11 cellular contexts compared by ENCODE assay signal in genomic region chr5:6660704-6661103, GRCh38. TPM values are rescaled to one million over a fixed set of nuclear protein-coding genes. Genes with fewer than 3 reads are reported as not detected.
DNase-seq lines count a peak whose midpoint lies in the region; ATAC-seq, FAIRE-seq and TF ChIP-seq lines count a peak whose summit lies in the region.
"Had no signal": no experiment of that assay in that cellular context is flagged by ENCODE, and none has a peak within 500 bp of the region (broad histone marks: within the 10 kb centered on the region; RNA-seq: fewer than 3 reads in every experiment).

No MANE protein-coding gene starts in this region.

- H3K4me1 ChIP-seq in CD8-positive, alpha-beta T cell (ENCODE audit: insufficient read depth, low read length): no peaks in the 10 kb centered on the region
- H3K4me1 ChIP-seq: parathyroid adenoma had no signal

- CTCF ChIA-PET in CD8-positive, alpha-beta T cell (lab: Charles Lee): no interaction called here

- no peak for DNase-seq in CD8-positive, alpha-beta T cell
- no peak for DNase-seq in GM19239 (ENCODE audit: insufficient read length, low spot score)
- DNase-seq in CD1c-positive myeloid dendritic cell (ENCODE audit: extremely low spot score): no peak
- no peak for DNase-seq in NCI-H1694 treated with DMSO at 0.1 percent for 48 hours (lab: John Stamatoyannopoulos, UW)
- DNase-seq in NCI-H1417 treated with DMSO at 0.1 percent for 48 hours (lab: John Stamatoyannopoulos, UW): no peak
- DNase-seq in DMS53 treated with DMSO at 0.1 percent for 48 hours (lab: John Stamatoyannopoulos, UW; ENCODE audit: unreplicated experiment): no peak
- DNase-seq: aorta had no signal

- peak; percentile 18 for FAIRE-seq in GM19239 (lab: Jason Lieb, UNC)
- FAIRE-seq: keratinocyte had no signal

- peaks cover 12% of the 10 kb centered on the region for H3K9me3 Mint-ChIP-seq in CD8-positive, alpha-beta T cell

- H3K36me3 ChIP-seq in CD8-positive, alpha-beta T cell (ENCODE audit: insufficient read depth, low read length): peaks cover 4% of the 10 kb centered on the region

- no peak overlapping the region for H3K4me3 ChIP-seq in CD8-positive, alpha-beta T cell (ENCODE audit: low read depth, low read length)

- intact Hi-C loops in CD8-positive, alpha-beta T cell (cut with DNase I, micrococcal nuclease): no loop called here

- H3K36me3 Mint-ChIP-seq in CD8-positive, alpha-beta T cell: peaks cover 30% of the 10 kb centered on the region

- no peak overlapping the region for H3K27ac ChIP-seq in CD8-positive, alpha-beta T cell (ENCODE audit: low read depth, low read length)
- H3K27ac ChIP-seq: parathyroid adenoma had no signal

- no peaks in the 10 kb centered on the region for H3K9me3 ChIP-seq in CD8-positive, alpha-beta T cell (ENCODE audit: low read length)

- POLR2A ChIA-PET in CD8-positive, alpha-beta T cell (lab: Charles Lee): no interaction called here

- no peak for TF ChIP-seq CTCF in CD8-positive, alpha-beta T cell (IDR thresholded peaks at IDR 0.05)

- ATAC-seq in CD8-positive, alpha-beta T cell: no peak
- ATAC-seq in HG02798 (IDR thresholded peaks at IDR 0.05; ENCODE audit: poor library complexity, unreplicated experiment) (peak; percentile 32), HG03571 (IDR thresholded peaks at IDR 0.05; ENCODE audit: unreplicated experiment) (peak; percentile 64)

- H3K27ac Mint-ChIP-seq in CD8-positive, alpha-beta T cell: peak overlapping the region; percentile 66

- H3K4me1 Mint-ChIP-seq in CD8-positive, alpha-beta T cell (ENCODE audit: low read depth): peaks cover 3% of the 10 kb centered on the region

- H3K27me3 Mint-ChIP-seq in CD8-positive, alpha-beta T cell (ENCODE audit: low read depth): no peaks in the 10 kb centered on the region

- H3K4me3 Mint-ChIP-seq in CD8-positive, alpha-beta T cell: no peak overlapping the region

- no peaks in the 10 kb centered on the region for H3K27me3 ChIP-seq in CD8-positive, alpha-beta T cell (ENCODE audit: insufficient read depth, low read length)

RNA-seq across cellular contexts. Expression of gene SRD5A1, which starts 27.5 kb away (rescaled TPM):
- 1 to 10 TPM; 2.1 to 2.8 TPM for total RNA-seq in CD8-positive, alpha-beta T cell

RNA-seq across cellular contexts. Expression of gene NSUN2, which starts 27.9 kb away (rescaled TPM):
- 10 to 100 TPM; 69.6 to 74.3 TPM for total RNA-seq in CD8-positive, alpha-beta T cell

RNA-seq across cellular contexts. Expression of gene TENT4A, which starts 52.5 kb away (rescaled TPM):
- total RNA-seq in CD8-positive, alpha-beta T cell: 10 to 100 TPM; 39.9 to 42.6 TPM
